In the genomic region with DNA sequence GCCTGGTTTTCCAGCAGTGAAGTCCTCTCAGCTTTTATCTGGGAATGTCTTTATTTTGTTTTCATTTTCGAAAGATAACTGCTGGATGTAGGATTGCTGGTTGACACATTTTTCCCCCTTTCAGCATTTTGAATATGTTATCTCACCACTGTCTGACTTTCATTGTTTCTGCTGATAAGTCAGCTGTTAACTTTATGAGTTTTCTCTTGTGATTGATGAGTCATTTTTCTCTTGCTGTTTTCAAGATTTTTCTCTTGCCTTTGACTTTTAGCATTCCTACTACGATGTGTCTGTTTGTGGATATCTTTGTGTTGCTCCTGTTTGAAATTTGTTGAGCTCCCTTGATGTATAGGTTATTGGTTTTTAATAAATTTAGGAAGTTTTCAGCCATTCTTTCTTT, we compare ENCODE assay signal across 19 cellular contexts.
"Had no signal": no experiment of that assay in that cellular context is flagged by ENCODE, and none has a peak within 500 bp of the region (broad histone marks: within the 10 kb centered on the region; RNA-seq: fewer than 3 reads in every experiment).

No MANE protein-coding gene starts in this region.

- H3K27me3 Mint-ChIP-seq: activated CD4-positive, alpha-beta T cell treated with anti-CD3 and anti-CD28 coated beads for 36 hours; activated CD8-positive, alpha-beta T cell treated with anti-CD3 and anti-CD28 coated beads for 36 hours; activated naive CD4-positive, alpha-beta T cell treated with anti-CD3 and anti-CD28 coated beads, Interleukin-2, amount 10 ng/mL, durations not matched to agents 7 days and 5 days; activated naive CD8-positive, alpha-beta T cell treated with anti-CD3 and anti-CD28 coated beads, Interleukin-2, amount 50 U/mL, for 24 hours; dendritic cell treated with granulocyte-macrophage colony-stimulating factor and Interleukin-4, amounts not matched to agents 40 ng/mL and 50 ng/mL, for 4 days; stimulated activated naive B cell treated with anti-CD40 and anti-IgM and Interleukin-4, amounts not matched to agents 10 μg/mL and 1 μg/mL and 100 μg/mL, for 72 hours had no signal

- H3K9me3 ChIP-seq: ascending aorta, esophagus squamous epithelium, thoracic aorta, upper lobe of left lung had no signal

- H3K36me3 ChIP-seq: ascending aorta, thoracic aorta had no signal

- H3K9me3 Mint-ChIP-seq: activated T-cell treated with anti-CD3 and anti-CD28 coated beads, Interleukin-2, amount 50 U/mL, for 4 hours had no signal

- H3K27ac Mint-ChIP-seq: activated CD4-positive, alpha-beta T cell treated with anti-CD3 and anti-CD28 coated beads for 36 hours; activated CD8-positive, alpha-beta T cell treated with anti-CD3 and anti-CD28 coated beads for 36 hours; activated naive CD4-positive, alpha-beta T cell treated with anti-CD3 and anti-CD28 coated beads, Interleukin-2, amount 10 ng/mL, durations not matched to agents 7 days and 5 days; activated naive CD8-positive, alpha-beta T cell treated with anti-CD3 and anti-CD28 coated beads, Interleukin-2, amount 50 U/mL, for 24 hours; dendritic cell treated with granulocyte-macrophage colony-stimulating factor and Interleukin-4, amounts not matched to agents 40 ng/mL and 50 ng/mL, for 4 days; nephron progenitor cell; stimulated activated naive B cell treated with anti-CD40 and anti-IgM and Interleukin-4, amounts not matched to agents 10 μg/mL and 1 μg/mL and 100 μg/mL, for 72 hours had no signal

- DNase-seq: activated CD4-positive, alpha-beta T cell treated with anti-CD3 and anti-CD28 coated beads for 36 hours; activated CD8-positive, alpha-beta memory T cell treated with anti-CD3 and anti-CD28 coated beads, Interleukin-2, amount 50 U/mL, for 4 hours; activated CD8-positive, alpha-beta T cell treated with anti-CD3 and anti-CD28 coated beads for 36 hours; activated naive CD4-positive, alpha-beta T cell treated with anti-CD3 and anti-CD28 coated beads, Interleukin-2, amount 10 ng/mL, durations not matched to agents 7 days and 5 days; activated naive CD8-positive, alpha-beta T cell treated with anti-CD3 and anti-CD28 coated beads, Interleukin-2, amount 50 U/mL, for 24 hours; activated T-cell treated with anti-CD3 and anti-CD28 coated beads, Interleukin-2, amount 50 U/mL, for 4 hours; effector CD8-positive, alpha-beta T cell; esophagus squamous epithelium; midbrain; nephron progenitor cell; nucleus accumbens; stimulated activated naive B cell treated with anti-CD40 and anti-IgM and Interleukin-4, amounts not matched to agents 10 μg/mL and 1 μg/mL and 100 μg/mL, for 72 hours; upper lobe of left lung had no signal

- FAIRE-seq: bronchial epithelial cell had no signal

- H3K27me3 ChIP-seq: ascending aorta, esophagus squamous epithelium, foreskin keratinocyte, hepatocyte, upper lobe of left lung had no signal

- H3K4me3 ChIP-seq: ascending aorta, esophagus squamous epithelium, hepatocyte, thoracic aorta, upper lobe of left lung had no signal

- H2AFZ ChIP-seq: hepatocyte had no signal

- ATAC-seq: activated CD4-positive, alpha-beta T cell treated with anti-CD3 and anti-CD28 coated beads for 36 hours; activated CD8-positive, alpha-beta T cell treated with anti-CD3 and anti-CD28 coated beads for 36 hours; activated naive CD8-positive, alpha-beta T cell treated with anti-CD3 and anti-CD28 coated beads, Interleukin-2, amount 50 U/mL, for 24 hours; activated T-cell treated with anti-CD3 and anti-CD28 coated beads, Interleukin-2, amount 50 U/mL, for 4 hours; foreskin keratinocyte; stimulated activated naive B cell treated with anti-CD40 and anti-IgM and Interleukin-4, amounts not matched to agents 10 μg/mL and 1 μg/mL and 100 μg/mL, for 72 hours had no signal

- H3K4me3 Mint-ChIP-seq: activated CD4-positive, alpha-beta T cell treated with anti-CD3 and anti-CD28 coated beads for 36 hours; activated CD8-positive, alpha-beta T cell treated with anti-CD3 and anti-CD28 coated beads for 36 hours; activated naive CD4-positive, alpha-beta T cell treated with anti-CD3 and anti-CD28 coated beads, Interleukin-2, amount 10 ng/mL, durations not matched to agents 7 days and 5 days; activated naive CD8-positive, alpha-beta T cell treated with anti-CD3 and anti-CD28 coated beads, Interleukin-2, amount 50 U/mL, for 24 hours; activated T-cell treated with anti-CD3 and anti-CD28 coated beads, Interleukin-2, amount 50 U/mL, for 4 hours; dendritic cell treated with granulocyte-macrophage colony-stimulating factor and Interleukin-4, amounts not matched to agents 40 ng/mL and 50 ng/mL, for 4 days; nephron progenitor cell; stimulated activated naive B cell treated with anti-CD40 and anti-IgM and Interleukin-4, amounts not matched to agents 10 μg/mL and 1 μg/mL and 100 μg/mL, for 72 hours had no signal

- H3K4me1 ChIP-seq: ascending aorta, upper lobe of left lung had no signal

- H3K27ac ChIP-seq: ascending aorta, esophagus squamous epithelium, foreskin keratinocyte, hepatocyte, thoracic aorta, upper lobe of left lung had no signal

- H3K79me2 ChIP-seq: hepatocyte had no signal

- H3K4me2 ChIP-seq: hepatocyte had no signal

- H3K4me1 Mint-ChIP-seq: activated naive CD4-positive, alpha-beta T cell treated with anti-CD3 and anti-CD28 coated beads, Interleukin-2, amount 10 ng/mL, durations not matched to agents 7 days and 5 days; nephron progenitor cell; stimulated activated naive B cell treated with anti-CD40 and anti-IgM and Interleukin-4, amounts not matched to agents 10 μg/mL and 1 μg/mL and 100 μg/mL, for 72 hours had no signal
